8 cellular contexts compared by ENCODE assay signal in genomic region chr11:87038235-87038960, GRCh38. TPM values are rescaled to one million over a fixed set of nuclear protein-coding genes. Genes with fewer than 3 reads are reported as not detected.
A peak's percentile ranks its signal among the peaks of the same experiment; 100 is the strongest.
DNase-seq lines count a peak whose midpoint lies in the region; ATAC-seq and TF ChIP-seq lines count a peak whose summit lies in the region.

No MANE protein-coding gene starts in this region.

- 0 out of 2 replicates have a peak, but pooled peaks cover 3% of the 10 kb centered on the region for H3K27me3 ChIP-seq in OCI-LY3 (ENCODE audit: low read depth, low read length)
- H3K27me3 ChIP-seq in duodenal mucosa (ENCODE audit: control insufficient read depth in 1 of 2, insufficient read depth in 2 of 2, low read length in 2 of 2): no peaks in the 10 kb centered on the region

- POLR2A ChIA-PET in GM10248 (lab: Yijun Ruan, JAX): interaction anchor here (0.5 to 0.6 kb wide), 2 partner anchors 23 to 378 kb away, joined by 3 read pairs; no protein-coding TSS in a partner anchor

- peak overlapping the region; percentile 81 for H3K4me2 ChIP-seq in OCI-LY3 (ENCODE audit: low read length)

- peak overlapping the region; percentile 68 for H2AFZ ChIP-seq in OCI-LY3 (ENCODE audit: low read depth, low read length)

- H3K4me3 ChIP-seq in OCI-LY3 (ENCODE audit: low read length) (peak overlapping the region; percentile 88), duodenal mucosa (ENCODE audit: low read depth in 1 of 2, low read length in 2 of 2) (peak overlapping the region; percentile 91 to 94)

- H3K79me2 ChIP-seq in OCI-LY3 (ENCODE audit: low read length): peaks cover 46% of the 10 kb centered on the region

- CTCF ChIA-PET in GM10248 (lab: Yijun Ruan, JAX): interaction anchor here (1.3 kb wide), 2 partner anchors 12 to 44 kb away, joined by 4 to 6 read pairs; no protein-coding TSS in a partner anchor

- peaks cover 21% of the 10 kb centered on the region for H3K4me1 ChIP-seq in OCI-LY3 (ENCODE audit: low read length)
- peaks cover 23 to 27% of the 10 kb centered on the region in 2 donors for H3K4me1 ChIP-seq in duodenal mucosa (ENCODE audit: control insufficient read depth in 1 of 2, insufficient read depth in 2 of 2, low read length in 2 of 2)

- no peaks in the 10 kb centered on the region for H3K9me3 ChIP-seq in OCI-LY3 (ENCODE audit: insufficient read depth, low read length)
- no peaks in the 10 kb centered on the region for H3K9me3 ChIP-seq in duodenal mucosa (ENCODE audit: control insufficient read depth in 1 of 2, low read length in 2 of 2)

- peaks cover 7% of the 10 kb centered on the region for H4K20me1 ChIP-seq in OCI-LY3 (ENCODE audit: insufficient read depth, low read length)

- no peak for ATAC-seq in HG03135 (IDR thresholded peaks at IDR 0.05; ENCODE audit: unreplicated experiment)
- no peak for ATAC-seq in activated CD4-positive, CD25-positive, alpha-beta regulatory T cell treated with anti-CD3 and anti-CD28 coated beads, Interleukin-2, amount 50 U/mL, for 24 hours

- TF ChIP-seq CTCF in GM10248 (IDR thresholded peaks at IDR 0.05; ENCODE audit: control extremely low read depth, extremely low read depth, low read depth, missing control alignments) (no peak), OCI-LY3 (IDR thresholded peaks at IDR 0.05; ENCODE audit: low read depth, low read length) (no peak)

- H3K27ac ChIP-seq in OCI-LY3 (ENCODE audit: low read length): peak overlapping the region; percentile 60
- peak overlapping the region; percentile 69 for H3K27ac ChIP-seq in duodenal mucosa (ENCODE audit: low read depth, low read length)

- H3K9ac ChIP-seq in OCI-LY3 (ENCODE audit: low read length) (peak overlapping the region; percentile 94), duodenal mucosa (ENCODE audit: low read depth in 1 of 2, low read length in 2 of 2) (peak overlapping the region; percentile 89 to 93)

- peaks cover 10% of the 10 kb centered on the region for H3K36me3 ChIP-seq in OCI-LY3 (replicated peaks; ENCODE audit: low read depth, low read length)
- H3K36me3 ChIP-seq in duodenal mucosa (ENCODE audit: control insufficient read depth in 1 of 2, insufficient read depth in 2 of 2, low read length in 2 of 2): no peaks in the 10 kb centered on the region

- DNase-seq in GM10248 (ENCODE audit: extremely low spot score) (peak; percentile 20), myocyte (ENCODE audit: low read depth) (peak; percentile 23), cortex of kidney (lab: John Stamatoyannopoulos, UW) (no peak)
- DNase-seq in stimulated activated CD4-positive, alpha-beta T cell treated with anti-CD3 and anti-CD28 coated beads, Interleukin-12 subunit alpha, Interleukin-12 subunit beta, amount 100 ng/mL, for 4 hours: no peak

RNA-seq across cellular contexts. Expression of gene TMEM135, which starts 0.7 kb away (rescaled TPM):
- 25.0 and 26.9 TPM in 2 replicates for total RNA-seq in myocyte
- 6.8 TPM for polyA plus RNA-seq in myocyte (2012)

Comparison
In these comparisons a context has a peak if more than half of its experiments do, and no peak if none do; other contexts are left out.
1. DNase-seq: peak in GM10248 (single experiment) and myocyte (single experiment); none in cortex of kidney (single experiment) and stimulated activated CD4-positive, alpha-beta T cell treated with anti-CD3 and anti-CD28 coated beads, Interleukin-12 subunit alpha, Interleukin-12 subunit beta, amount 100 ng/mL, for 4 hours (single experiment).